1 cellular context compared by ENCODE assay signal in genomic region chr19:18672044-18672451, GRCh38.
TF ChIP-seq lines count a peak whose summit lies in the region.

No MANE protein-coding gene starts in this region.

TF ChIP-seq in HepG2, 621 proteins besides CTCF, POLR2A, EP300 and RAD21:
- TF ChIP-seq CSRNP1 (CRISPR knock-in tag; IDR thresholded peaks at IDR 0.05): no peak
- TF ChIP-seq MLX (CRISPR knock-in tag; IDR thresholded peaks at IDR 0.05): no peak
- no peak for TF ChIP-seq NR2C2 (CRISPR knock-in tag; IDR thresholded peaks at IDR 0.05; ENCODE audit: borderline replicate concordance)
- peak; percentile 40 for TF ChIP-seq AGO1 (IDR thresholded peaks at IDR 0.05; ENCODE audit: low read depth, low read length, poor library complexity, severe bottlenecking)
- TF ChIP-seq ZNF558 (CRISPR knock-in tag; IDR thresholded peaks at IDR 0.05; ENCODE audit: borderline replicate concordance): no peak
- TF ChIP-seq AGO2 (optimal IDR thresholded peaks at IDR 0.05; ENCODE audit: low read depth, low read length): peak; percentile 57
- no peak for TF ChIP-seq ZKSCAN1 (IDR thresholded peaks at IDR 0.05; ENCODE audit: low read length)
- peak; percentile 75 for TF ChIP-seq HNRNPLL (IDR thresholded peaks at IDR 0.05; ENCODE audit: low read depth, low read length, poor library complexity, severe bottlenecking)
- no peak for TF ChIP-seq ZNF605 (CRISPR knock-in tag; IDR thresholded peaks at IDR 0.05)
- no peak for TF ChIP-seq MIER3 (CRISPR knock-in tag; IDR thresholded peaks at IDR 0.05; ENCODE audit: borderline replicate concordance)
- TF ChIP-seq TCF7 (IDR thresholded peaks at IDR 0.05; ENCODE audit: low read depth): no peak
- no peak for TF ChIP-seq ZNF75D (CRISPR knock-in tag; IDR thresholded peaks at IDR 0.05; ENCODE audit: borderline replicate concordance)
- TF ChIP-seq ATF7 (IDR thresholded peaks at IDR 0.05): no peak
- no peak for TF ChIP-seq ATF7 (CRISPR knock-in tag; IDR thresholded peaks at IDR 0.05)
- TF ChIP-seq TAF15 (IDR thresholded peaks at IDR 0.05; ENCODE audit: low read depth, low read length, poor library complexity, severe bottlenecking): no peak
- no peak for TF ChIP-seq SRSF9 (IDR thresholded peaks at IDR 0.05; ENCODE audit: borderline replicate concordance, insufficient read depth, low read depth, low read length, poor library complexity, severe bottlenecking)
- TF ChIP-seq NFYB (CRISPR knock-in tag; IDR thresholded peaks at IDR 0.05): no peak
- no peak for TF ChIP-seq ZNF260 (CRISPR knock-in tag; IDR thresholded peaks at IDR 0.05; ENCODE audit: borderline replicate concordance, low read depth)
- no peak for TF ChIP-seq ZNF34 (CRISPR knock-in tag; IDR thresholded peaks at IDR 0.05; ENCODE audit: borderline replicate concordance)
- TF ChIP-seq ZNF451 (CRISPR knock-in tag; IDR thresholded peaks at IDR 0.05): no peak
- no peak for TF ChIP-seq USF2 (IDR thresholded peaks at IDR 0.05; ENCODE audit: low read depth, low read length)
- TF ChIP-seq USF2 (CRISPR knock-in tag; IDR thresholded peaks at IDR 0.05; ENCODE audit: borderline replicate concordance): no peak
- no peak for TF ChIP-seq GRHL1 (CRISPR knock-in tag; conservative IDR thresholded peaks at IDR 0.05)
